In genomic region chr19:41311072-41311471, GRCh38 we compare ENCODE assay signal across 8 cellular contexts. TPM values are rescaled to one million over a fixed set of nuclear protein-coding genes. Genes with fewer than 3 reads are reported as not detected.
DNase-seq lines count a peak whose midpoint lies in the region; TF ChIP-seq lines count a peak whose summit lies in the region.

No MANE protein-coding gene starts in this region.

- H3K27ac ChIP-seq in OCI-LY3 (ENCODE audit: low read length): no peak overlapping the region
- H3K27ac ChIP-seq in osteoblast (ENCODE audit: low read depth, low read length): peak overlapping the region; percentile 96

- peak overlapping the region; percentile 90 for H3K4me2 ChIP-seq in OCI-LY3 (ENCODE audit: low read length)
- H3K4me2 ChIP-seq in osteoblast (ENCODE audit: insufficient read depth, low read length): peak overlapping the region; percentile 99

- H3K4me3 ChIP-seq in Caco-2 (ENCODE audit: low read depth, low read length) (peak overlapping the region; percentile 64), OCI-LY3 (ENCODE audit: low read length) (peak overlapping the region; percentile 92), endocrine pancreas (ENCODE audit: control insufficient read depth, insufficient read depth, low read length) (peak overlapping the region; percentile 87), osteoblast (ENCODE audit: insufficient read depth, low read length) (peak overlapping the region; percentile 81)

- BruUV-seq in Caco-2 (replicated peaks; lab: Mats Ljungman, UMichigan): no TSS peak

- intact Hi-C loops in Caco-2 (cut with micrococcal nuclease; ENCODE audit: unreplicated experiment): no loop called here

- no peaks in the 10 kb centered on the region for H3K9me3 Mint-ChIP-seq in Caco-2 (ENCODE audit: unreplicated experiment)

- peaks cover 69% of the 10 kb centered on the region for H3K36me3 Mint-ChIP-seq in Caco-2 (ENCODE audit: insufficient read depth, unreplicated experiment)

- peak overlapping the region; percentile 92 for H3K4me3 Mint-ChIP-seq in Caco-2 (ENCODE audit: unreplicated experiment)

- DNase-seq in Caco-2 (no peak), osteoblast (ENCODE audit: insufficient read length, low spot score, missing footprints) (no peak), putamen (ENCODE audit: low spot score) (no peak), NCI-H82 (lab: John Stamatoyannopoulos, UW) (no peak), NOMO-1 treated with DMSO at 0.1 percent for 48 hours (lab: John Stamatoyannopoulos, UW; ENCODE audit: unreplicated experiment) (no peak), CD1c-positive myeloid dendritic cell (ENCODE audit: extremely low spot score) (no peak)

- H3K4me1 ChIP-seq in Caco-2: peaks cover 17% of the 10 kb centered on the region
- H3K4me1 ChIP-seq in OCI-LY3 (ENCODE audit: low read length): peaks cover 28% of the 10 kb centered on the region
- no peaks in the 10 kb centered on the region for H3K4me1 ChIP-seq in endocrine pancreas (ENCODE audit: control insufficient read depth, insufficient read depth, low read length)
- peaks cover 26% of the 10 kb centered on the region for H3K4me1 ChIP-seq in osteoblast (ENCODE audit: insufficient read depth, low read length)

- H2AFZ ChIP-seq in OCI-LY3 (ENCODE audit: low read depth, low read length): no peak overlapping the region
- H2AFZ ChIP-seq in osteoblast (ENCODE audit: low read length): no peak overlapping the region

- POLR2A ChIA-PET in Caco-2 (lab: Charles Lee): interaction anchor here (0.6 kb wide), 1 partner anchor 14 kb away, joined by 3 read pairs; no protein-coding TSS in a partner anchor

- H3K27me3 ChIP-seq in Caco-2 (replicated peaks; ENCODE audit: control insufficient read depth, insufficient read depth, low read length) (no peaks in the 10 kb centered on the region), OCI-LY3 (ENCODE audit: low read depth, low read length) (no peaks in the 10 kb centered on the region), endocrine pancreas (ENCODE audit: control insufficient read depth, insufficient read depth, low read length) (no peaks in the 10 kb centered on the region), osteoblast (ENCODE audit: insufficient read depth, low read length) (no peaks in the 10 kb centered on the region)

- peaks cover 7% of the 10 kb centered on the region for H3K4me1 Mint-ChIP-seq in Caco-2 (ENCODE audit: low read depth, unreplicated experiment)

- peak overlapping the region; percentile 95 for H3K27ac Mint-ChIP-seq in Caco-2 (ENCODE audit: unreplicated experiment)

- H3K9me3 ChIP-seq in Caco-2 (no peaks in the 10 kb centered on the region), OCI-LY3 (ENCODE audit: insufficient read depth, low read length) (no peaks in the 10 kb centered on the region), endocrine pancreas (ENCODE audit: control insufficient read depth, low read length) (no peaks in the 10 kb centered on the region), osteoblast (ENCODE audit: low read depth, low read length) (no peaks in the 10 kb centered on the region)

- H3K36me3 ChIP-seq in Caco-2 (ENCODE audit: control insufficient read depth, insufficient read depth, low read length) (0 out of 2 replicates have a peak, but pooled peaks cover 2% of the 10 kb centered on the region), OCI-LY3 (replicated peaks; ENCODE audit: low read depth, low read length) (peaks cover 29% of the 10 kb centered on the region), endocrine pancreas (ENCODE audit: control insufficient read depth, insufficient read depth, low read length) (no peaks in the 10 kb centered on the region), osteoblast (ENCODE audit: insufficient read depth, low read length) (peaks cover 53% of the 10 kb centered on the region)

- H3K79me2 ChIP-seq in OCI-LY3 (ENCODE audit: low read length) (peaks cover 33% of the 10 kb centered on the region), osteoblast (ENCODE audit: insufficient read depth, low read length) (peaks cover 42% of the 10 kb centered on the region)

- CTCF ChIA-PET in Caco-2 (lab: Charles Lee): interaction anchor here (0.5 to 1.1 kb wide), 4 partner anchors 11 to 54 kb away, joined by 3 to 4 read pairs (median 4); partner anchors contain the start of gene HNRNPUL1

- TF ChIP-seq CTCF in Caco-2 (IDR thresholded peaks at IDR 0.05; ENCODE audit: insufficient read depth in 1 of 2, low read depth in 1 of 2, low read length in 1 of 2, severe bottlenecking in 1 of 2, unreplicated experiment in 1 of 2): no peak
- TF ChIP-seq CTCF in OCI-LY3 (IDR thresholded peaks at IDR 0.05; ENCODE audit: low read depth, low read length): no peak
- TF ChIP-seq CTCF in osteoblast (IDR thresholded peaks at IDR 0.05; ENCODE audit: extremely low read depth, low read depth, low read length): no peak

- H3K9ac ChIP-seq in OCI-LY3 (ENCODE audit: low read length) (peak overlapping the region; percentile 84), endocrine pancreas (ENCODE audit: control insufficient read depth, insufficient read depth, low read length) (peak overlapping the region; percentile 34)

- H4K20me1 ChIP-seq in OCI-LY3 (ENCODE audit: insufficient read depth, low read length) (no peaks in the 10 kb centered on the region), osteoblast (ENCODE audit: insufficient read depth, low read length) (peaks cover 11% of the 10 kb centered on the region)

- no peaks in the 10 kb centered on the region for H3K27me3 Mint-ChIP-seq in Caco-2 (ENCODE audit: insufficient read depth, unreplicated experiment)

RNA-seq across cellular contexts. Expression of gene CCDC97, which starts 1.1 kb away (rescaled TPM):
- total RNA-seq in Caco-2 (2022) (47.1 and 47.8 TPM in 2 replicates), osteoblast (9.0 and 11.2 TPM in 2 replicates)

RNA-seq across cellular contexts. Expression of gene TGFB1, which starts 42.6 kb away (rescaled TPM):
- total RNA-seq in Caco-2 (2022) (15.0 and 15.3 TPM in 2 replicates), osteoblast (17.4 and 21.2 TPM in 2 replicates)

RNA-seq across cellular contexts. Expression of gene HNRNPUL1, which starts 46.9 kb away (rescaled TPM):
- total RNA-seq in Caco-2 (2022) (322 and 324 TPM in 2 replicates), osteoblast (113 and 114 TPM in 2 replicates)

RNA-seq across cellular contexts. Expression of gene B9D2, which starts 52.9 kb away (rescaled TPM):
- total RNA-seq in Caco-2 (2022): 3.6 and 4.0 TPM in 2 replicates
- total RNA-seq in osteoblast: 5.6 and 6.5 TPM in 2 replicates
